In the genomic region with DNA sequence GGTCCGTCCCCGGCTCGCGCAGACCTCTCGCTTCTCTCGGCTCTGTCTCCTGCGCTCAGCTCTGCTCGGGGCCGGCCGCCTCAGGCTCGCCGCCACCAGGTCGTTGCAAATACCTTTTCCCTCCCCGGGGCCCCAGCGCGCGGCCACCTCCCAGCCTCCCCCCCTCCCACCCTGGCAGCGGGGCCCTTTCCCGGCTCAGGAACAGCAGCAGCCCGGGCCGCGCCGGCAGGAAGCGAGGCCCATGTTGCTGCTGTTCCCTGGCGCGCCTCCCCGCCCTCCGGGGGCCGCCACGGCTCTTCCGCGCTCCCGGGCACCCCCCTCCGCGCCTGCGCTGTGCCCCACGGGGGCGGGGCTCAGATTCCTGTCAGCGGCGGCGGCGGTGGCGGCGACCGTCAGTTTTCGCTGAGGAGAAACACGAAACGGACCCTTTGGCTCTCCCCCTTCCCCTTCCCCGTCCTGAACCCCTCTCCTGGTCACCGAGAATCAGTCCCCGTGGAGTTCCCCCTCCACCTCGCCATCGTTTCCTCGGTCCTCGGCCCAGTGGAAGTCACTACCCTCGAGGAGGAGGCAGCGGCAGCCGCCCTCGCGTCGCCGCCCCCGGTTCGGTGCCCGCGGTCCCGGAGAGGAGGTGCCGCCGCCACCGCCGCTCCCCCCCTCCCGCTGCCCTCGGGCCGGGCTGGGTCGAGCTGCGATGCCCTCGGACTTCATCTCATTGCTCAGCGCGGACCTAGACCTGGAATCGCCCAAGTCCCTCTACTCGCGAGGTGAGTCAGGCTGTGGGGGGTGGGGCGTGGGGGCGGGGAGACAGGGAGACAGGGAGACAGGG, we compare ENCODE assay signal across 8 cellular contexts. TPM values are rescaled to one million over a fixed set of nuclear protein-coding genes. Genes with fewer than 3 reads are reported as not detected.
DNase-seq lines count a peak whose midpoint lies in the region; ATAC-seq, FAIRE-seq and TF ChIP-seq lines count a peak whose summit lies in the region.

TSS of gene NFAT5 (plus strand) at position 356 of the 826 bp plus-strand sequence. CDS start at position 692, 336 bp downstream.

- DNase-seq in GM10248 (ENCODE audit: extremely low spot score), result peak; percentile 84
- DNase-seq in NCI-H187 (lab: John Stamatoyannopoulos, UW), result peak; percentile 56 to 68
- DNase-seq in T-helper 2 cell treated with Interferon-gamma antibody and Interleukin-4, amounts not matched to agents 5 μg/mL and 100 μg/mL, for 36 hours (ENCODE audit: low spot score), result peak; percentile 93
- DNase-seq in anterior cingulate cortex (lab: John Stamatoyannopoulos, UW), result peak; percentile 48 to 93 (median 87)
- DNase-seq in right atrium auricular region (ENCODE audit: low spot score), result peak; percentile 89
- DNase-seq in putamen (ENCODE audit: low spot score), result peak; percentile 94
- peak; percentile 95 for DNase-seq in urothelium cell line (ENCODE audit: low spot score)

- H3K27me3 ChIP-seq in right atrium auricular region, result no peaks in the 10 kb centered on the region

- peak; percentile 46 for ATAC-seq in HG02840 (IDR thresholded peaks at IDR 0.05; ENCODE audit: low FRiP score, unreplicated experiment)

- CTCF ChIA-PET in GM10248 (lab: Yijun Ruan, JAX), result interaction anchor here (1.6 kb wide), 1 partner anchor 17 kb away, joined by 7 read pairs; no protein-coding TSS in a partner anchor

- H3K4me3 ChIP-seq in right atrium auricular region, result peak within 1 kb of the TSS; percentile 99

- H3K36me3 Mint-ChIP-seq in T-helper 2 cell treated with Interferon-gamma antibody and Interleukin-4, amounts not matched to agents 5 μg/mL and 100 μg/mL, for 36 hours (ENCODE audit: low read depth), result peaks cover 10% of the 10 kb centered on the region

- no peaks in the 10 kb centered on the region for H3K27me3 Mint-ChIP-seq in T-helper 2 cell treated with Interferon-gamma antibody and Interleukin-4, amounts not matched to agents 5 μg/mL and 100 μg/mL, for 36 hours (ENCODE audit: low read depth)

- H3K27ac ChIP-seq in right atrium auricular region, result peak within 1 kb of the TSS; percentile 99 to 100

- FAIRE-seq in urothelium cell line (lab: Jason Lieb, UNC), result no peak

- H3K4me3 Mint-ChIP-seq in T-helper 2 cell treated with Interferon-gamma antibody and Interleukin-4, amounts not matched to agents 5 μg/mL and 100 μg/mL, for 36 hours, result peak within 1 kb of the TSS; percentile 98

- H3K36me3 ChIP-seq in right atrium auricular region, result no peaks in the 10 kb centered on the region

- peak within 1 kb of the TSS; percentile 92 for H3K27ac Mint-ChIP-seq in T-helper 2 cell treated with Interferon-gamma antibody and Interleukin-4, amounts not matched to agents 5 μg/mL and 100 μg/mL, for 36 hours

- H3K9me3 Mint-ChIP-seq in T-helper 2 cell treated with Interferon-gamma antibody and Interleukin-4, amounts not matched to agents 5 μg/mL and 100 μg/mL, for 36 hours, result no peaks in the 10 kb centered on the region

- no peaks in the 10 kb centered on the region for H3K9me3 ChIP-seq in right atrium auricular region

- peaks cover 40% of the 10 kb centered on the region for H3K4me1 Mint-ChIP-seq in T-helper 2 cell treated with Interferon-gamma antibody and Interleukin-4, amounts not matched to agents 5 μg/mL and 100 μg/mL, for 36 hours (ENCODE audit: low read depth)

- POLR2A ChIA-PET in GM10248 (lab: Yijun Ruan, JAX), result no interaction called here

- H3K4me1 ChIP-seq in right atrium auricular region, result peaks cover 0 to 35% of the 10 kb centered on the region in 2 donors

- TF ChIP-seq CTCF in GM10248 (IDR thresholded peaks at IDR 0.05; ENCODE audit: control extremely low read depth, extremely low read depth, low read depth, missing control alignments) (no peak), right atrium auricular region (IDR thresholded peaks at IDR 0.05) (no peak)

RNA-seq across cellular contexts. Expression of gene NFAT5, which starts in this region (rescaled TPM):
- 10 to 100 TPM; 16.4 to 22.6 TPM for total RNA-seq in right atrium auricular region

Comparison
In these comparisons a context has a peak if more than half of its experiments do, and no peak if none do; other contexts are left out.
1. Peak in every context shown above with its lines: DNase-seq, ATAC-seq, H3K4me3 ChIP-seq and H3K27ac ChIP-seq.